In genomic region chr3:197297020-197297419, GRCh38 we compare ENCODE assay signal across 8 cellular contexts. TPM values are rescaled to one million over a fixed set of nuclear protein-coding genes. Genes with fewer than 3 reads are reported as not detected.
DNase-seq lines count a peak whose midpoint lies in the region; ATAC-seq, FAIRE-seq and TF ChIP-seq lines count a peak whose summit lies in the region.

No MANE protein-coding gene starts in this region.

- peaks cover 44% of the 10 kb centered on the region for H3K4me1 ChIP-seq in keratinocyte (ENCODE audit: control insufficient read depth, extremely low read depth, insufficient read depth, low read length)

- H3K4me3 ChIP-seq in keratinocyte (ENCODE audit: control insufficient read depth in 2 of 3, extremely low read depth in 1 of 3, insufficient read depth in 2 of 3, low read depth in 1 of 3, low read length in 3 of 3): peak overlapping the region; percentile 79 to 86 (median 86)

- no peak overlapping the region for H2AFZ ChIP-seq in keratinocyte (ENCODE audit: control insufficient read depth, low read length)

- no peak for DNase-seq in stimulated activated naive CD8-positive, alpha-beta T cell treated with anti-CD3 and anti-CD28 coated beads, Interleukin-15, Interleukin-2, amounts not matched to agents 100 U/mL and 50 U/mL, for 24 hours
- no peak for DNase-seq in keratinocyte (ENCODE audit: low read depth, low spot score)
- no peak for DNase-seq in middle frontal gyrus (ENCODE audit: extremely low spot score, low spot score)

- H3K36me3 Mint-ChIP-seq in stimulated activated naive CD8-positive, alpha-beta T cell treated with anti-CD3 and anti-CD28 coated beads, Interleukin-15, Interleukin-2, amounts not matched to agents 100 ng/mL and 50 ng/mL, for 24 hours (ENCODE audit: low read depth): peaks cover 37% of the 10 kb centered on the region
- H3K36me3 Mint-ChIP-seq in activated naive CD8-positive, alpha-beta T cell: peaks cover 4% of the 10 kb centered on the region

- dilution Hi-C loops in keratinocyte (cut with MboI; ENCODE audit: extremely low pct_ligation_motif_present, low sequenced_read_pairs): no loop called here

- no peaks in the 10 kb centered on the region for H3K9me3 ChIP-seq in keratinocyte (ENCODE audit: control insufficient read depth, low read depth, low read length)

- H3K36me3 ChIP-seq in keratinocyte (ENCODE audit: control insufficient read depth in 2 of 2, extremely low read depth in 1 of 2, insufficient read depth in 2 of 2, low read length in 2 of 2): peaks cover 3 to 20% of the 10 kb centered on the region in 2 experiments

- peak overlapping the region; percentile 78 for H3K27ac ChIP-seq in keratinocyte (ENCODE audit: control insufficient read depth, insufficient read depth, low read length)
- peak overlapping the region; percentile 89 for H3K27ac ChIP-seq in temporal lobe (ENCODE audit: low read depth, low read length)

- peak overlapping the region; percentile 91 for H3K27ac Mint-ChIP-seq in stimulated activated naive CD8-positive, alpha-beta T cell treated with anti-CD3 and anti-CD28 coated beads, Interleukin-15, Interleukin-2, amounts not matched to agents 100 ng/mL and 50 ng/mL, for 24 hours
- peak overlapping the region; percentile 92 for H3K27ac Mint-ChIP-seq in activated naive CD8-positive, alpha-beta T cell

- peaks cover 15% of the 10 kb centered on the region for H3K27me3 Mint-ChIP-seq in stimulated activated naive CD8-positive, alpha-beta T cell treated with anti-CD3 and anti-CD28 coated beads, Interleukin-15, Interleukin-2, amounts not matched to agents 100 ng/mL and 50 ng/mL, for 24 hours
- H3K27me3 Mint-ChIP-seq in activated naive CD8-positive, alpha-beta T cell: peaks cover 5% of the 10 kb centered on the region

- no peaks in the 10 kb centered on the region for H3K9me1 ChIP-seq in keratinocyte (ENCODE audit: control insufficient read depth, extremely low read depth, insufficient read depth, low read length)

- no peaks in the 10 kb centered on the region for H3K27me3 ChIP-seq in keratinocyte (ENCODE audit: control insufficient read depth, extremely low read depth, insufficient read depth, low read length)

- no peak for FAIRE-seq in keratinocyte (lab: Jason Lieb, UNC)

- H3K4me2 ChIP-seq in keratinocyte (ENCODE audit: control insufficient read depth, extremely low read depth, insufficient read depth, low read depth, low read length): peak overlapping the region; percentile 50

- H3K4me3 Mint-ChIP-seq in stimulated activated naive CD8-positive, alpha-beta T cell treated with anti-CD3 and anti-CD28 coated beads, Interleukin-15, Interleukin-2, amounts not matched to agents 100 ng/mL and 50 ng/mL, for 24 hours: peak overlapping the region; percentile 97
- peak overlapping the region; percentile 99 for H3K4me3 Mint-ChIP-seq in activated naive CD8-positive, alpha-beta T cell

- H3K79me2 ChIP-seq in keratinocyte (ENCODE audit: control insufficient read depth, insufficient read depth, low read length): peaks cover 72% of the 10 kb centered on the region

- no peak for ATAC-seq in stimulated activated naive CD8-positive, alpha-beta T cell treated with anti-CD3 and anti-CD28 coated beads, Interleukin-15, Interleukin-2, amounts not matched to agents 100 U/mL and 50 U/mL, for 24 hours
- no peak for ATAC-seq in GM19397 (IDR thresholded peaks at IDR 0.05; ENCODE audit: unreplicated experiment)
- ATAC-seq in HG03354 (IDR thresholded peaks at IDR 0.05; ENCODE audit: poor library complexity, severe bottlenecking, unreplicated experiment): no peak

- H3K4me1 Mint-ChIP-seq in stimulated activated naive CD8-positive, alpha-beta T cell treated with anti-CD3 and anti-CD28 coated beads, Interleukin-15, Interleukin-2, amounts not matched to agents 100 ng/mL and 50 ng/mL, for 24 hours (ENCODE audit: low read depth): peaks cover 51% of the 10 kb centered on the region
- peaks cover 41% of the 10 kb centered on the region for H3K4me1 Mint-ChIP-seq in activated naive CD8-positive, alpha-beta T cell (ENCODE audit: low read depth)

- no peak for TF ChIP-seq CTCF in keratinocyte (optimal IDR thresholded peaks at IDR 0.05 in 1 of 3, IDR thresholded peaks at IDR 0.05 in 1 of 3, conservative IDR thresholded peaks at IDR 0.05 in 1 of 3; ENCODE audit: extremely low read depth in 1 of 3, insufficient read depth in 2 of 3, low read length in 3 of 3)

- H4K20me1 ChIP-seq in keratinocyte (ENCODE audit: control insufficient read depth, extremely low read depth, insufficient read depth, low read length): no peaks in the 10 kb centered on the region

- peak overlapping the region; percentile 85 for H3K9ac ChIP-seq in keratinocyte (ENCODE audit: control insufficient read depth, extremely low read depth, insufficient read depth, low read length)

- H3K9me3 Mint-ChIP-seq in stimulated activated naive CD8-positive, alpha-beta T cell treated with anti-CD3 and anti-CD28 coated beads, Interleukin-15, Interleukin-2, amounts not matched to agents 100 ng/mL and 50 ng/mL, for 24 hours: no peaks in the 10 kb centered on the region
- no peaks in the 10 kb centered on the region for H3K9me3 Mint-ChIP-seq in activated naive CD8-positive, alpha-beta T cell (ENCODE audit: low read depth)

RNA-seq across cellular contexts. Expression of gene DLG1, which starts 1.4 kb away (rescaled TPM):
- polyA plus RNA-seq in keratinocyte: 103 to 139 TPM (median 129 TPM) in 3 replicates
- 76.2 TPM for polyA plus RNA-seq in keratinocyte (2011; ENCODE audit: low read depth)
- 71.7 and 167 TPM in 2 replicates for polyA plus RNA-seq in keratinocyte (2011; cell fraction: cytosol; rRNA removed)
- polyA plus RNA-seq in keratinocyte (2011; cell fraction: nucleus; rRNA removed): 219 and 249 TPM in 2 replicates
- 65.5 and 113 TPM in 2 replicates for polyA plus RNA-seq in keratinocyte (2012; ENCODE audit: low replicate concordance)
- 95.2 to 298 TPM (median 184 TPM) in 3 replicates for polyA minus RNA-seq in keratinocyte
- 84.0 TPM for polyA minus RNA-seq in keratinocyte (2011; cell fraction: cytosol; rRNA and poly(A)+ RNA removed)
- polyA minus RNA-seq in keratinocyte (2011; cell fraction: nucleus; rRNA and poly(A)+ RNA removed): 330 and 756 TPM in 2 replicates
- 60.5 TPM for total RNA-seq in temporal lobe
